Comparison of ENCODE assay signal across 2 cellular contexts in genomic region chr18:13494879-13495465, GRCh38.
TF ChIP-seq lines count a peak whose summit lies in the region.

No MANE protein-coding gene starts in this region.

TF ChIP-seq in SK-N-SH, 30 proteins besides CTCF, POLR2A, EP300 and RAD21 (continued from another document):
- TF ChIP-seq REST (IDR thresholded peaks at IDR 0.05; ENCODE audit: low read depth, low read length) (no peak), YY1 (IDR thresholded peaks at IDR 0.05; ENCODE audit: low read depth) (no peak), ZBTB33 (IDR thresholded peaks at IDR 0.05; ENCODE audit: borderline replicate concordance, low read depth) (no peak), MXI1 (IDR thresholded peaks at IDR 0.05; ENCODE audit: low read depth, low read length) (no peak), FOXM1 (IDR thresholded peaks at IDR 0.05; ENCODE audit: low read depth) (no peak), TEAD4 (IDR thresholded peaks at IDR 0.05; ENCODE audit: borderline replicate concordance, insufficient read depth) (no peak), TAF1 (IDR thresholded peaks at IDR 0.05; ENCODE audit: borderline replicate concordance, low read depth, low read length) (no peak), NFIC (IDR thresholded peaks at IDR 0.05; ENCODE audit: borderline replicate concordance) (no peak), FOXJ3 (CRISPR knock-in tag; IDR thresholded peaks at IDR 0.05) (no peak), MAX (IDR thresholded peaks at IDR 0.05; ENCODE audit: low read depth) (no peak)

TF ChIP-seq in SK-N-SH treated with all-trans-retinoic acid at 6 μM for 48 hours, 23 proteins besides CTCF, POLR2A, EP300 and RAD21 (continued from another document):
- TF ChIP-seq CSRNP3 (CRISPR knock-in tag; IDR thresholded peaks at IDR 0.05): no peak
- no peak for TF ChIP-seq PPARA (CRISPR knock-in tag; IDR thresholded peaks at IDR 0.05; ENCODE audit: borderline replicate concordance)
- TF ChIP-seq ZFP3 (CRISPR knock-in tag; IDR thresholded peaks at IDR 0.05): no peak
- TF ChIP-seq BACH2 (CRISPR knock-in tag; IDR thresholded peaks at IDR 0.05; ENCODE audit: borderline replicate concordance): no peak
- TF ChIP-seq RARB (CRISPR knock-in tag; IDR thresholded peaks at IDR 0.05): no peak
- TF ChIP-seq CREB5 (CRISPR knock-in tag; IDR thresholded peaks at IDR 0.05; ENCODE audit: low read depth): no peak
- no peak for TF ChIP-seq ZNF8 (CRISPR knock-in tag; IDR thresholded peaks at IDR 0.05)
- no peak for TF ChIP-seq TSHZ2 (CRISPR knock-in tag; IDR thresholded peaks at IDR 0.05)
- no peak for TF ChIP-seq ESRRG (CRISPR knock-in tag; IDR thresholded peaks at IDR 0.05)
- no peak for TF ChIP-seq CSDC2 (CRISPR knock-in tag; IDR thresholded peaks at IDR 0.05)
